Comparison of ENCODE assay signal across 13 cellular contexts in genomic region chr7:92177362-92177761, GRCh38. TPM values are rescaled to one million over a fixed set of nuclear protein-coding genes. Genes with fewer than 3 reads are reported as not detected.
DNase-seq lines count a peak whose midpoint lies in the region; FAIRE-seq and TF ChIP-seq lines count a peak whose summit lies in the region.
"Had no signal": no experiment of that assay in that cellular context is flagged by ENCODE, and none has a peak within 500 bp of the region (broad histone marks: within the 10 kb centered on the region; RNA-seq: fewer than 3 reads in every experiment).

No MANE protein-coding gene starts in this region.

- no peak overlapping the region for H3K4me3 Mint-ChIP-seq in astrocyte (ENCODE audit: unreplicated experiment)
- H3K4me3 Mint-ChIP-seq: activated naive CD8-positive, alpha-beta T cell treated with anti-CD3 and anti-CD28 coated beads for 36 hours had no signal

- H3K36me3 Mint-ChIP-seq in astrocyte (ENCODE audit: low read depth, unreplicated experiment) = no peaks in the 10 kb centered on the region
- H3K36me3 Mint-ChIP-seq: activated naive CD8-positive, alpha-beta T cell treated with anti-CD3 and anti-CD28 coated beads for 36 hours had no signal

- H3K9me3 ChIP-seq in astrocyte (ENCODE audit: insufficient read depth, low read depth, low read length) = no peaks in the 10 kb centered on the region

- H3K36me3 ChIP-seq in astrocyte (ENCODE audit: insufficient read depth, low read length) = no peaks in the 10 kb centered on the region
- H3K36me3 ChIP-seq: HAP-1 had no signal

- H3K9me3 Mint-ChIP-seq in astrocyte (ENCODE audit: unreplicated experiment) = no peaks in the 10 kb centered on the region
- H3K9me3 Mint-ChIP-seq: activated naive CD8-positive, alpha-beta T cell treated with anti-CD3 and anti-CD28 coated beads for 36 hours had no signal

- no peak overlapping the region for H3K9ac ChIP-seq in astrocyte (ENCODE audit: low read length)

- H2AFZ ChIP-seq in astrocyte (ENCODE audit: low read depth, low read length) = no peak overlapping the region

- H3K4me2 ChIP-seq in astrocyte (ENCODE audit: low read length) = no peak overlapping the region

- no peaks in the 10 kb centered on the region for H3K79me2 ChIP-seq in astrocyte (ENCODE audit: insufficient read depth, low read length)

- FAIRE-seq in astrocyte (lab: Jason Lieb, UNC) = no peak

- TF ChIP-seq CTCF in AG09309 (IDR thresholded peaks at IDR 0.05; ENCODE audit: control insufficient read depth, insufficient read depth, low read depth, low read length, missing control alignments) (no peak), astrocyte (IDR thresholded peaks at IDR 0.05; ENCODE audit: insufficient read depth, low read depth, low read length) (no peak)

- peaks cover 2% of the 10 kb centered on the region for H3K4me1 ChIP-seq in astrocyte (ENCODE audit: insufficient read depth, low read length)
- H3K4me1 ChIP-seq: HAP-1 had no signal

- no peak overlapping the region for H3K4me3 ChIP-seq in AG09309 (ENCODE audit: control insufficient read depth, low read depth, low read length)
- no peak overlapping the region for H3K4me3 ChIP-seq in astrocyte (ENCODE audit: insufficient read depth, low read depth, low read length)
- H3K4me3 ChIP-seq: HAP-1 had no signal

- H3K4me1 Mint-ChIP-seq in astrocyte (ENCODE audit: low read depth, unreplicated experiment) = peaks cover 9% of the 10 kb centered on the region

- DNase-seq in AG09309 (ENCODE audit: low read depth) (peak; percentile 7), M059J (ENCODE audit: low read depth) (peak; percentile 54), astrocyte (ENCODE audit: low read depth) (peak; percentile 29), islet precursor cell (peak; percentile 73), activated gamma-delta T cell (lab: John Stamatoyannopoulos, UW) (no peak), NCI-H1436 (lab: John Stamatoyannopoulos, UW) (no peak)
- no peak for DNase-seq in effector CD4-positive, alpha-beta T cell
- DNase-seq in activated CD4-positive, CD25-positive, alpha-beta regulatory T cell treated with anti-CD3 and anti-CD28 coated beads, Interleukin-2, amount 50 U/mL, for 72 hours = no peak
- DNase-seq: activated naive CD8-positive, alpha-beta T cell treated with anti-CD3 and anti-CD28 coated beads for 36 hours; mesendoderm; NCI-H1694 treated with DMSO at 0.1 percent for 48 hours; stimulated activated CD4-positive, alpha-beta T cell treated with anti-CD3 and anti-CD28 coated beads, Interleukin-1b, Interleukin-23, amount 100 ng/mL, for 48 hours had no signal

- no peak overlapping the region for H3K27ac Mint-ChIP-seq in astrocyte (ENCODE audit: unreplicated experiment)
- H3K27ac Mint-ChIP-seq: activated naive CD8-positive, alpha-beta T cell treated with anti-CD3 and anti-CD28 coated beads for 36 hours had no signal

- no peak overlapping the region for H3K27ac ChIP-seq in astrocyte (ENCODE audit: low read depth, low read length)

- no peaks in the 10 kb centered on the region for H3K27me3 ChIP-seq in astrocyte (ENCODE audit: insufficient read depth, low read length)

- no peaks in the 10 kb centered on the region for H4K20me1 ChIP-seq in astrocyte (ENCODE audit: insufficient read depth, low read length)

- H3K27me3 Mint-ChIP-seq in astrocyte (ENCODE audit: low read depth, unreplicated experiment) = no peaks in the 10 kb centered on the region

RNA-seq across cellular contexts. Expression of gene LRRD1, which starts 1.6 kb away (rescaled TPM):
- not detected in 2 replicates for total RNA-seq in M059J (2014; rRNA removed; shearing (Covaris generic))
- total RNA-seq in astrocyte = 0.27 TPM in 1 of 2 replicates, not detected in the other
- total RNA-seq: activated naive CD8-positive, alpha-beta T cell treated with anti-CD3 and anti-CD28 coated beads for 36 hours had no signal

RNA-seq across cellular contexts. Expression of gene CYP51A1, which starts 43.1 kb away (rescaled TPM):
- total RNA-seq in M059J (2014; rRNA removed; shearing (Covaris generic)) = 137 and 139 TPM in 2 replicates
- total RNA-seq in astrocyte = 62.9 and 83.9 TPM in 2 replicates

Comparison
In these comparisons a context has a peak if more than half of its experiments do, and no peak if none do; other contexts are left out.
1. DNase-seq: peak in AG09309 (single experiment), M059J (single experiment), astrocyte (single experiment) and islet precursor cell (single experiment); none in activated gamma-delta T cell (single experiment), effector CD4-positive, alpha-beta T cell (single experiment), NCI-H1436 (single experiment) and activated CD4-positive, CD25-positive, alpha-beta regulatory T cell treated with anti-CD3 and anti-CD28 coated beads, Interleukin-2, amount 50 U/mL, for 72 hours (single experiment).